ENCODE assay signal across 10 cellular contexts in genomic region chr7:86644282-86645173, GRCh38. TPM values are rescaled to one million over a fixed set of nuclear protein-coding genes. Genes with fewer than 3 reads are reported as not detected.
DNase-seq lines count a peak whose midpoint lies in the region; ATAC-seq and TF ChIP-seq lines count a peak whose summit lies in the region.
"Had no signal": no experiment of that assay in that cellular context is flagged by ENCODE, and none has a peak within 500 bp of the region (broad histone marks: within the 10 kb centered on the region; RNA-seq: fewer than 3 reads in every experiment).

No MANE protein-coding gene starts in this region.

- 6 to 11% methylated on average over 22 to 30 of the region's 42 CpGs for WGBS in esophagus squamous epithelium, 2 donors
- WGBS in suprapubic skin = 3% methylated on average over 41 of the region's 42 CpGs

- H3K9me3 ChIP-seq in esophagus squamous epithelium = no peaks in the 10 kb centered on the region
- H3K9me3 ChIP-seq in suprapubic skin = no peaks in the 10 kb centered on the region

- H3K36me3 Mint-ChIP-seq in activated CD8-positive, alpha-beta T cell treated with anti-CD3 and anti-CD28 coated beads for 36 hours (ENCODE audit: low read depth) = no peaks in the 10 kb centered on the region
- H3K36me3 Mint-ChIP-seq: naive thymus-derived CD8-positive, alpha-beta T cell had no signal

- peaks cover 19% of the 10 kb centered on the region for H3K27me3 Mint-ChIP-seq in activated CD8-positive, alpha-beta T cell treated with anti-CD3 and anti-CD28 coated beads for 36 hours

- TF ChIP-seq EP300 in suprapubic skin (IDR thresholded peaks at IDR 0.05) = no peak

- H3K36me3 ChIP-seq in esophagus squamous epithelium (no peaks in the 10 kb centered on the region), suprapubic skin (no peaks in the 10 kb centered on the region)

- H3K27ac Mint-ChIP-seq in activated CD8-positive, alpha-beta T cell treated with anti-CD3 and anti-CD28 coated beads for 36 hours = no peak overlapping the region
- H3K27ac Mint-ChIP-seq: activated T-helper 2 cell treated with anti-CD3 and anti-CD28 coated beads, Interferon-gamma antibody, Interleukin-2, Interleukin-4, amounts not matched to agents 10 μg/mL and 5 μg/mL and 100 μg/mL, durations not matched to agents 14 hours and 24 hours and 36 hours had no signal

- intact Hi-C loops in esophagus squamous epithelium (cut with DNase I) = no loop called here
- intact Hi-C loops in activated CD8-positive, alpha-beta T cell treated with anti-CD3 and anti-CD28 coated beads for 36 hours (cut with micrococcal nuclease) = no loop called here

- H3K4me3 ChIP-seq in esophagus squamous epithelium = peak overlapping the region in 3 of 4 donors; percentile 1 to 54 (median 21)
- peak overlapping the region; percentile 18 for H3K4me3 ChIP-seq in suprapubic skin

- no peaks in the 10 kb centered on the region for H3K4me1 Mint-ChIP-seq in activated CD8-positive, alpha-beta T cell treated with anti-CD3 and anti-CD28 coated beads for 36 hours (ENCODE audit: low read depth)
- H3K4me1 Mint-ChIP-seq: naive thymus-derived CD8-positive, alpha-beta T cell had no signal

- CTCF ChIA-PET in activated CD8-positive, alpha-beta T cell treated with anti-CD3 and anti-CD28 coated beads for 36 hours (lab: Charles Lee) = no interaction called here

- TF ChIP-seq CTCF in esophagus squamous epithelium (IDR thresholded peaks at IDR 0.05) (no peak), suprapubic skin (IDR thresholded peaks at IDR 0.05) (no peak)
- no peak for TF ChIP-seq CTCF in activated CD8-positive, alpha-beta T cell treated with anti-CD3 and anti-CD28 coated beads for 36 hours (IDR thresholded peaks at IDR 0.05)

- H3K4me1 ChIP-seq in esophagus squamous epithelium (peaks cover 0 to 20% (median 8%) of the 10 kb centered on the region in 3 donors), suprapubic skin (peaks cover 15% of the 10 kb centered on the region)

- H3K4me3 Mint-ChIP-seq in activated CD8-positive, alpha-beta T cell treated with anti-CD3 and anti-CD28 coated beads for 36 hours = no peak overlapping the region
- H3K4me3 Mint-ChIP-seq: naive thymus-derived CD8-positive, alpha-beta T cell had no signal

- H3K9me3 Mint-ChIP-seq in activated CD8-positive, alpha-beta T cell treated with anti-CD3 and anti-CD28 coated beads for 36 hours = no peaks in the 10 kb centered on the region
- H3K9me3 Mint-ChIP-seq: activated T-helper 2 cell treated with anti-CD3 and anti-CD28 coated beads, Interferon-gamma antibody, Interleukin-2, Interleukin-4, amounts not matched to agents 10 μg/mL and 5 μg/mL and 100 μg/mL, durations not matched to agents 14 hours and 24 hours and 36 hours had no signal

- H3K27me3 ChIP-seq in esophagus squamous epithelium = peaks cover 0 to 34% (median 0%) of the 10 kb centered on the region in 4 donors
- peaks cover 31% of the 10 kb centered on the region for H3K27me3 ChIP-seq in suprapubic skin

- DNase-seq in NCI-H526 treated with DMSO at 0.1 percent for 48 hours (lab: John Stamatoyannopoulos, UW) (peak; percentile 34), esophagus squamous epithelium (lab: John Stamatoyannopoulos, UW) (no peak), mucosa of gallbladder (ENCODE audit: low spot score) (peak; percentile 14), suprapubic skin (ENCODE audit: low spot score in 2 of 2) (no peak), amniotic stem cell (lab: John Stamatoyannopoulos, UW) (no peak)
- DNase-seq in activated CD8-positive, alpha-beta T cell treated with anti-CD3 and anti-CD28 coated beads for 36 hours = no peak
- DNase-seq: naive thymus-derived CD8-positive, alpha-beta T cell had no signal

- no peak overlapping the region for H3K27ac ChIP-seq in esophagus squamous epithelium
- no peak overlapping the region for H3K27ac ChIP-seq in suprapubic skin

- POLR2A ChIA-PET in activated CD8-positive, alpha-beta T cell treated with anti-CD3 and anti-CD28 coated beads for 36 hours (lab: Charles Lee) = interaction anchor here (0.6 kb wide), 1 partner anchor 139 kb away, joined by 3 read pairs; no protein-coding TSS in a partner anchor

- no peak for TF ChIP-seq POLR2A in esophagus squamous epithelium (IDR thresholded peaks at IDR 0.05)
- no peak for TF ChIP-seq POLR2A in suprapubic skin (IDR thresholded peaks at IDR 0.05)

- ATAC-seq in HG02981 (IDR thresholded peaks at IDR 0.05; ENCODE audit: unreplicated experiment) = no peak
- ATAC-seq in activated CD8-positive, alpha-beta T cell treated with anti-CD3 and anti-CD28 coated beads for 36 hours = no peak
- ATAC-seq in HG03460 (IDR thresholded peaks at IDR 0.05; ENCODE audit: unreplicated experiment) = no peak
- ATAC-seq: naive thymus-derived CD8-positive, alpha-beta T cell had no signal

RNA-seq across cellular contexts. Expression of gene GRM3, which starts 0.8 kb away (rescaled TPM):
- total RNA-seq in esophagus squamous epithelium = not detected
- 0.09 TPM for total RNA-seq in mucosa of gallbladder
- not detected for total RNA-seq in suprapubic skin
- total RNA-seq in activated CD8-positive, alpha-beta T cell treated with anti-CD3 and anti-CD28 coated beads for 36 hours = not detected
- total RNA-seq: activated T-helper 2 cell treated with anti-CD3 and anti-CD28 coated beads, Interferon-gamma antibody, Interleukin-2, Interleukin-4, amounts not matched to agents 10 μg/mL and 5 μg/mL and 100 μg/mL, durations not matched to agents 14 hours and 24 hours and 36 hours; naive thymus-derived CD8-positive, alpha-beta T cell had no signal

Comparison
In these comparisons a context has a peak if more than half of its experiments do, and no peak if none do; other contexts are left out.
1. DNase-seq: peak in NCI-H526 treated with DMSO at 0.1 percent for 48 hours (single experiment) and mucosa of gallbladder (single experiment); none in esophagus squamous epithelium (single experiment), suprapubic skin (0 of 2), activated CD8-positive, alpha-beta T cell treated with anti-CD3 and anti-CD28 coated beads for 36 hours (single experiment) and amniotic stem cell (single experiment).